In the genomic region with DNA sequence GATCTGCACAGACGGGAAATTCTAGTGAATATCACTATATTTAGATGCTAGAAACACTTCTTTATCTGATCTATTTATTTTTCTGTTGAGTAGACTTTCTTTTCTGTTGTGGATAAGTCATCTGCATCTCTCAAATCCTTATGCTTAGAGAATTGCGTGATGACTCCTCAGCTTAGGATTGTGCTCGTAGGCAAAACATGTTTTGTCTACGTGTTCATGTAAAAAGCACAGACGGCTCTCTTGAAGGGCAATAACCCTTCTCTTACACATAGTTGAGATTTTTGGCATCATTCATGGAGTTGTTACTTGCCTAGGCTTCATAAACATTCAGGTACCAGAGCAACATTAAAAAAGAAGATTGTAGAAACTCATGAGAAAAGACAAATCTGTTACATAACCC, we compare ENCODE assay signal across 12 cellular contexts. TPM values are rescaled to one million over a fixed set of nuclear protein-coding genes. Genes with fewer than 3 reads are reported as not detected.
DNase-seq lines count a peak whose midpoint lies in the region; ATAC-seq and TF ChIP-seq lines count a peak whose summit lies in the region.
"Had no signal": no experiment of that assay in that cellular context is flagged by ENCODE, and none has a peak within 500 bp of the region (broad histone marks: within the 10 kb centered on the region; RNA-seq: fewer than 3 reads in every experiment).

No MANE protein-coding gene starts in this region.

- CTCF ChIA-PET in MCF 10A (lab: Yijun Ruan, JAX) = interaction anchor here (0.8 to 1.6 kb wide), 2 partner anchors 11 to 19 kb away, joined by 4 to 6 read pairs; a partner anchor contains a TSS

- intact Hi-C loops in MCF 10A (cut with micrococcal nuclease) = loop anchor here (5.0 kb wide), 1 partner anchor 50 kb away; no protein-coding TSS in a partner anchor

- peak overlapping the region in 1 of 2 donors; percentile 58 for H3K27ac ChIP-seq in thoracic aorta

- no peaks in the 10 kb centered on the region for H3K27me3 Mint-ChIP-seq in MCF 10A (ENCODE audit: insufficient read depth, unreplicated experiment)
- peaks cover 20 to 33% of the 10 kb centered on the region in 2 donors for H3K27me3 Mint-ChIP-seq in natural killer cell treated with Interleukin-12 subunit alpha and Interleukin-12 subunit beta and Interleukin-15 and Interleukin-18, amount 100 ng/mL, for 72 hours

- H3K9me3 ChIP-seq in thoracic aorta = no peaks in the 10 kb centered on the region

- H3K36me3 ChIP-seq in thoracic aorta = no peaks in the 10 kb centered on the region

- H3K27ac Mint-ChIP-seq in MCF 10A (ENCODE audit: low read depth, unreplicated experiment) = peak overlapping the region; percentile 99
- H3K27ac Mint-ChIP-seq in natural killer cell treated with Interleukin-12 subunit alpha and Interleukin-12 subunit beta and Interleukin-15 and Interleukin-18, amount 100 ng/mL, for 72 hours = no peak overlapping the region

- ATAC-seq in thoracic aorta (ENCODE audit: insufficient number of reproducible peaks, low FRiP score, low read depth) = no peak
- no peak for ATAC-seq in GM18520 (IDR thresholded peaks at IDR 0.05; ENCODE audit: unreplicated experiment)
- ATAC-seq in natural killer cell treated with Interleukin-12 subunit alpha and Interleukin-12 subunit beta and Interleukin-15 and Interleukin-18, amount 100 ng/mL, for 72 hours = no peak
- ATAC-seq: left colon had no signal

- TF ChIP-seq CTCF in MCF 10A (IDR thresholded peaks at IDR 0.05; ENCODE audit: unreplicated experiment) (no peak), thoracic aorta (IDR thresholded peaks at IDR 0.05) (no peak)

- BruUV-seq in MCF 10A (replicated peaks; lab: Mats Ljungman, UMichigan) = no TSS peak

- peaks cover 40% of the 10 kb centered on the region for H3K4me1 Mint-ChIP-seq in MCF 10A (ENCODE audit: insufficient read depth, unreplicated experiment)
- no peaks in the 10 kb centered on the region for H3K4me1 Mint-ChIP-seq in natural killer cell treated with Interleukin-12 subunit alpha and Interleukin-12 subunit beta and Interleukin-15 and Interleukin-18, amount 100 ng/mL, for 72 hours (ENCODE audit: low read depth in 2 of 2)

- H3K4me3 Mint-ChIP-seq in MCF 10A (ENCODE audit: unreplicated experiment) = peak overlapping the region; percentile 46
- H3K4me3 Mint-ChIP-seq in natural killer cell treated with Interleukin-12 subunit alpha and Interleukin-12 subunit beta and Interleukin-15 and Interleukin-18, amount 100 ng/mL, for 72 hours = no peak overlapping the region

- H3K4me3 ChIP-seq in thoracic aorta = peak overlapping the region; percentile 38

- DNase-seq in HPDE6-E6E7 (ENCODE audit: extremely low spot score) (peak; percentile 34), MCF 10A (ENCODE audit: unreplicated experiment) (peak; percentile 80), hepatic stellate cell (ENCODE audit: low spot score) (peak; percentile 70), thoracic aorta (ENCODE audit: low spot score) (no peak), NCI-H2107 treated with DMSO at 0.1 percent for 48 hours (lab: John Stamatoyannopoulos, UW; ENCODE audit: unreplicated experiment) (no peak), NCI-H69 (lab: John Stamatoyannopoulos, UW) (no peak)
- no peak for DNase-seq in natural killer cell treated with Interleukin-12 subunit alpha and Interleukin-12 subunit beta and Interleukin-15 and Interleukin-18, amount 100 ng/mL, for 72 hours (ENCODE audit: low spot score)
- DNase-seq: DND-41, left colon, NCI-H2171 treated with DMSO at 0.1 percent for 48 hours, SIG-M5 had no signal

- no peaks in the 10 kb centered on the region for H3K9me3 Mint-ChIP-seq in MCF 10A (ENCODE audit: unreplicated experiment)
- H3K9me3 Mint-ChIP-seq in natural killer cell treated with Interleukin-12 subunit alpha and Interleukin-12 subunit beta and Interleukin-15 and Interleukin-18, amount 100 ng/mL, for 72 hours = no peaks in the 10 kb centered on the region

- H3K27me3 ChIP-seq in thoracic aorta (replicated peaks; ENCODE audit: insufficient read depth) = no peaks in the 10 kb centered on the region

- POLR2A ChIA-PET in MCF 10A (lab: Yijun Ruan, JAX) = interaction anchor here (0.6 to 9.3 kb wide), 14 partner anchors 10 to 210 kb away, joined by 3 to 129 read pairs (median 4); a partner anchor contains a TSS

- no peaks in the 10 kb centered on the region for H3K36me3 Mint-ChIP-seq in MCF 10A (ENCODE audit: insufficient read depth, unreplicated experiment)
- H3K36me3 Mint-ChIP-seq in natural killer cell treated with Interleukin-12 subunit alpha and Interleukin-12 subunit beta and Interleukin-15 and Interleukin-18, amount 100 ng/mL, for 72 hours = no peaks in the 10 kb centered on the region

- peaks cover 49 to 86% of the 10 kb centered on the region in 2 donors for H3K4me1 ChIP-seq in thoracic aorta (ENCODE audit: control insufficient read depth in 1 of 2, low read depth in 2 of 2)

RNA-seq across cellular contexts. Expression of a gene that starts 18.6 kb away (rescaled TPM):
- 82.6 and 87.7 TPM in 2 replicates for total RNA-seq in MCF 10A (2022)
- total RNA-seq in thoracic aorta = 100 to 1,000 TPM; 103 to 232 TPM
- 10 to 100 TPM in 1 of 2 donors, 1 to 10 TPM in 1; 9.0 to 12.9 TPM for total RNA-seq in natural killer cell treated with Interleukin-12 subunit alpha and Interleukin-12 subunit beta and Interleukin-15 and Interleukin-18, amount 100 ng/mL, for 72 hours

Comparison
In these comparisons a context has a peak if more than half of its experiments do, and no peak if none do; other contexts are left out.
1. DNase-seq: peak in HPDE6-E6E7 (single experiment), MCF 10A (single experiment) and hepatic stellate cell (single experiment); none in thoracic aorta (single experiment), natural killer cell treated with Interleukin-12 subunit alpha and Interleukin-12 subunit beta and Interleukin-15 and Interleukin-18, amount 100 ng/mL, for 72 hours (single experiment), NCI-H2107 treated with DMSO at 0.1 percent for 48 hours (single experiment) and NCI-H69 (single experiment).